In the genomic region with DNA sequence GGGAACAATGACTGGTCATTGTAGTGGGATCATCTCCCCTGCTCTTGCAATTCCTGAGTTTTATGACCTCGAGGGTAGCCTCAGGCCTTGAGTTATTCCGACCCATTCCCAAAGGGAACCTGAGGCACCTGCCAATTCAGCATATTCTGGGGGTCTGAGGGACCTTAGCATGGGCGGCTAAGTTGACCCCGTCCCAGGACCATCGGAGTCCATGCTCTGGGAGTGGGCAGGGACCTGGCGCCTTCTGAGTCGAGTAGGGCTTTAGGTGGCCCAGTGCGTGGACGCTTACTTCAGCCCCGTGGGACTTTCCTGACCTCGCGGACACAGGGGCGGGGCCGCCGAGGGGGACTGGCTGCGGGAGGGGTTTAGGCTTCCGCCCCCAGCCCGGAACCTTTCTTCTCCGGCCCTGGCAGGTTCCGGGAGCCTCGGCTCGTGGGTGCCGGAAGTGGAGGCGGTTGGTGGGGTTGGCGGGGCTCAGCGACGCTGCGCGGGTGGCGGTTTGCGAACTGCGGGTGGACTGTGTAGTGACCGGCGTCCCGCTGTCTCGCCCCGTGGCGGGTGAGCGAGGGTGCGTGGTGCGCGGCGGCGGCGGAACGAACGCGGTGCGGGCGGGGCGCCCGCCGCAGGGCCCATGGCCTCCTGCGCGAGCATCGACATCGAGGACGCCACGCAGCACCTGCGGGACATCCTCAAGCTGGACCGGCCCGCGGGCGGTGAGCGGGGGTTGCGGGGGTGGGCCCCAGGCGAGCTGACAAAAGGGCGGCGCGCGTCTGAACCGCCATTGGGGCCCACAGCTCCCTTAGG, we compare ENCODE assay signal across 8 cellular contexts. TPM values are rescaled to one million over a fixed set of nuclear protein-coding genes. Genes with fewer than 3 reads are reported as not detected.
DNase-seq lines count a peak whose midpoint lies in the region; FAIRE-seq and TF ChIP-seq lines count a peak whose summit lies in the region.

A gene with protein sequence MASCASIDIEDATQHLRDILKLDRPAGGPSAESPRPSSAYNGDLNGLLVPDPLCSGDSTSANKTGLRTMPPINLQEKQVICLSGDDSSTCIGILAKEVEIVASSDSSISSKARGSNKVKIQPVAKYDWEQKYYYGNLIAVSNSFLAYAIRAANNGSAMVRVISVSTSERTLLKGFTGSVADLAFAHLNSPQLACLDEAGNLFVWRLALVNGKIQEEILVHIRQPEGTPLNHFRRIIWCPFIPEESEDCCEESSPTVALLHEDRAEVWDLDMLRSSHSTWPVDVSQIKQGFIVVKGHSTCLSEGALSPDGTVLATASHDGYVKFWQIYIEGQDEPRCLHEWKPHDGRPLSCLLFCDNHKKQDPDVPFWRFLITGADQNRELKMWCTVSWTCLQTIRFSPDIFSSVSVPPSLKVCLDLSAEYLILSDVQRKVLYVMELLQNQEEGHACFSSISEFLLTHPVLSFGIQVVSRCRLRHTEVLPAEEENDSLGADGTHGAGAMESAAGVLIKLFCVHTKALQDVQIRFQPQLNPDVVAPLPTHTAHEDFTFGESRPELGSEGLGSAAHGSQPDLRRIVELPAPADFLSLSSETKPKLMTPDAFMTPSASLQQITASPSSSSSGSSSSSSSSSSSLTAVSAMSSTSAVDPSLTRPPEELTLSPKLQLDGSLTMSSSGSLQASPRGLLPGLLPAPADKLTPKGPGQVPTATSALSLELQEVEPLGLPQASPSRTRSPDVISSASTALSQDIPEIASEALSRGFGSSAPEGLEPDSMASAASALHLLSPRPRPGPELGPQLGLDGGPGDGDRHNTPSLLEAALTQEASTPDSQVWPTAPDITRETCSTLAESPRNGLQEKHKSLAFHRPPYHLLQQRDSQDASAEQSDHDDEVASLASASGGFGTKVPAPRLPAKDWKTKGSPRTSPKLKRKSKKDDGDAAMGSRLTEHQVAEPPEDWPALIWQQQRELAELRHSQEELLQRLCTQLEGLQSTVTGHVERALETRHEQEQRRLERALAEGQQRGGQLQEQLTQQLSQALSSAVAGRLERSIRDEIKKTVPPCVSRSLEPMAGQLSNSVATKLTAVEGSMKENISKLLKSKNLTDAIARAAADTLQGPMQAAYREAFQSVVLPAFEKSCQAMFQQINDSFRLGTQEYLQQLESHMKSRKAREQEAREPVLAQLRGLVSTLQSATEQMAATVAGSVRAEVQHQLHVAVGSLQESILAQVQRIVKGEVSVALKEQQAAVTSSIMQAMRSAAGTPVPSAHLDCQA (N-terminal part only) (plus strand): TSS at position 422 of the 804 bp plus-strand sequence. CDS start 210 bp downstream, at position 632.

- DNase-seq in GM12891 (ENCODE audit: insufficient read length, low spot score) (peak; percentile 97), HFF-Myc (ENCODE audit: extremely low read depth, low read depth) (no peak), NCI-H1092 treated with DMSO at 0.1 percent for 48 hours (lab: John Stamatoyannopoulos, UW) (peak; percentile 58), breast epithelium (ENCODE audit: low spot score in 2 of 2) (peak; percentile 54 to 81), NCI-H187 treated with DMSO at 0.1 percent for 48 hours (lab: John Stamatoyannopoulos, UW) (no peak)

- H3K36me3 ChIP-seq in breast epithelium: peaks cover 6% of the 10 kb centered on the region
- H3K36me3 ChIP-seq in iPS-20b (ENCODE audit: insufficient read depth, low read depth, low read length): peaks cover 55% of the 10 kb centered on the region
- peaks cover 49 to 55% (median 51%) of the 10 kb centered on the region in 3 donors for H3K36me3 ChIP-seq in skeletal muscle tissue (ENCODE audit: control insufficient read depth in 3 of 3, insufficient read depth in 3 of 3, low read length in 3 of 3)

- H3K9me3 ChIP-seq in breast epithelium (no peaks in the 10 kb centered on the region), iPS-20b (ENCODE audit: insufficient read depth, low read depth, low read length) (no peaks in the 10 kb centered on the region), skeletal muscle tissue (ENCODE audit: control insufficient read depth in 3 of 3, low read length in 3 of 3) (no peaks in the 10 kb centered on the region)

- peak; percentile 84 for FAIRE-seq in GM12891 (lab: Jason Lieb, UNC)

- H3K9ac ChIP-seq in iPS-20b (ENCODE audit: low read depth, low read length) (peak within 1 kb of the TSS; percentile 85), skeletal muscle tissue (ENCODE audit: low read depth in 1 of 3, low read length in 3 of 3) (peak within 1 kb of the TSS; percentile 95 to 97 (median 96))

- peak within 1 kb of the TSS; percentile 86 to 88 for H3K27ac ChIP-seq in breast epithelium
- H3K27ac ChIP-seq in iPS-20b (ENCODE audit: low read length): no peak within 1 kb of the TSS
- H3K27ac ChIP-seq in skeletal muscle tissue (ENCODE audit: low read depth, low read length): peak within 1 kb of the TSS; percentile 73

- H3K27me3 ChIP-seq in breast epithelium (no peaks in the 10 kb centered on the region), iPS-20b (ENCODE audit: insufficient read depth, low read length) (no peaks in the 10 kb centered on the region), skeletal muscle tissue (ENCODE audit: control insufficient read depth in 3 of 3, insufficient read depth in 3 of 3, low read length in 3 of 3) (no peaks in the 10 kb centered on the region)

- intact Hi-C loops in breast epithelium (cut with DNase I; ENCODE audit: low total_unique reads): loop anchor here (10.0 kb wide), 1 partner anchor 172 kb away; no protein-coding TSS in a partner anchor

- H3K4me3 ChIP-seq in HFF-Myc (replicated peaks; ENCODE audit: low read depth, low read length) (peak within 1 kb of the TSS; percentile 93), WI38 (ENCODE audit: low read depth, low read length) (peak within 1 kb of the TSS; percentile 97), breast epithelium (peak within 1 kb of the TSS; percentile 82 to 98 (median 97)), iPS-20b (ENCODE audit: low read length) (peak within 1 kb of the TSS; percentile 92), skeletal muscle tissue (ENCODE audit: low read length in 3 of 3) (peak within 1 kb of the TSS; percentile 88 to 93 (median 90))

- TF ChIP-seq CTCF in HFF-Myc (IDR thresholded peaks at IDR 0.05; ENCODE audit: low read depth, low read length, missing control alignments) (no peak), WI38 (IDR thresholded peaks at IDR 0.05; ENCODE audit: low read depth, low read length) (no peak), breast epithelium (IDR thresholded peaks at IDR 0.05) (no peak)

- peak; percentile 86 for TF ChIP-seq POLR2A in GM12891 (IDR thresholded peaks at IDR 0.05; ENCODE audit: low read depth, low read length)
- TF ChIP-seq POLR2A in breast epithelium (IDR thresholded peaks at IDR 0.05): peak; percentile 28

- peaks cover 0 to 20% of the 10 kb centered on the region in 2 donors for H3K4me1 ChIP-seq in breast epithelium
- H3K4me1 ChIP-seq in iPS-20b (ENCODE audit: insufficient read depth, low read length): 0 out of 2 replicates have a peak, but pooled peaks cover 9% of the 10 kb centered on the region
- H3K4me1 ChIP-seq in skeletal muscle tissue (ENCODE audit: control insufficient read depth in 3 of 3, insufficient read depth in 3 of 3, low read length in 3 of 3): peaks cover 34 to 45% (median 35%) of the 10 kb centered on the region in 3 donors

TF ChIP-seq in GM12891, 5 proteins besides CTCF, POLR2A, EP300 and RAD21:
- TF ChIP-seq POU2F2 (IDR thresholded peaks at IDR 0.05; ENCODE audit: low read depth, low read length): peak; percentile 80
- peak; percentile 78 for TF ChIP-seq POLR2AphosphoS5 (IDR thresholded peaks at IDR 0.05; ENCODE audit: low read depth, low read length)
- TF ChIP-seq PAX5 (IDR thresholded peaks at IDR 0.05; ENCODE audit: insufficient read depth, low read length, severe bottlenecking): no peak
- TF ChIP-seq TAF1 (IDR thresholded peaks at IDR 0.05; ENCODE audit: low read depth, low read length): peak; percentile 62; the same call in 1 of the 2 replicates
- no peak for TF ChIP-seq SPI1 (IDR thresholded peaks at IDR 0.05; ENCODE audit: low read depth, low read length)

RNA-seq across cellular contexts. Expression of the gene that starts here (rescaled TPM):
- polyA plus RNA-seq in GM12891 (2012; ENCODE audit: low read depth, missing spikeins): 42.0 TPM
- total RNA-seq in breast epithelium (10 to 100 TPM; 43.3 to 57.0 (median 53.6) TPM), skeletal muscle tissue (66.3 TPM)

Comparison
In these comparisons a context has a peak if more than half of its experiments do, and no peak if none do; other contexts are left out.
1. DNase-seq: peak in GM12891 (single experiment), NCI-H1092 treated with DMSO at 0.1 percent for 48 hours (single experiment) and breast epithelium (2 of 2); none in HFF-Myc (single experiment) and NCI-H187 treated with DMSO at 0.1 percent for 48 hours (single experiment).
2. Peak in every context shown above with its lines, with median percentiles within 50 percentile points of each other: H3K4me3 ChIP-seq.